18 cellular contexts compared by ENCODE assay signal in genomic region chr2:172242968-172243367, GRCh38.
DNase-seq lines count a peak whose midpoint lies in the region; ATAC-seq, FAIRE-seq and TF ChIP-seq lines count a peak whose summit lies in the region.
"Had no signal": no experiment of that assay in that cellular context is flagged by ENCODE, and none has a peak within 500 bp of the region (broad histone marks: within the 10 kb centered on the region; RNA-seq: fewer than 3 reads in every experiment).

No MANE protein-coding gene starts in this region.

- peak; percentile 63 for ATAC-seq in HepG2
- no peak for ATAC-seq in right lobe of liver
- peak; percentile 50 to 78 for ATAC-seq in lower lobe of right lung
- ATAC-seq in GM18861 (IDR thresholded peaks at IDR 0.05; ENCODE audit: unreplicated experiment): no peak
- ATAC-seq: naive thymus-derived CD8-positive, alpha-beta T cell; WTC11 had no signal

- H4K20me1 ChIP-seq in HepG2 (ENCODE audit: insufficient read depth, low read length): no peaks in the 10 kb centered on the region
- H4K20me1 ChIP-seq: BLaER1 treated with 17β-estradiol and CSF1 and Interleukin-3, amounts not matched to agents 10 nM and 100 nM had no signal

- 5% methylated on average over 1 of the region's 1 CpG for WGBS in HepG2 (ENCODE audit: low lambda C conversion rate)
- 100% methylated on average over 1 of the region's 1 CpG for WGBS in right lobe of liver (ENCODE audit: insufficient coverage, low coverage, low lambda C conversion rate, missing lambda C conversion rate)
- WGBS in sigmoid colon, 2 donors: 94 to 95% methylated on average over 1 of the region's 1 CpG

- POLR2A ChIA-PET in HepG2 (lab: Yijun Ruan, JAX): interaction anchor here (0.9 kb wide), 1 partner anchor 11 kb away, joined by 3 read pairs; no protein-coding TSS in a partner anchor

- no peak for FAIRE-seq in HepG2 (lab: Jason Lieb, UNC)

- TF ChIP-seq RAD21 in HepG2 (CRISPR knock-in tag; IDR thresholded peaks at IDR 0.05): no peak

- intact Hi-C loops in HepG2 (cut with micrococcal nuclease; ENCODE audit: unreplicated experiment): no loop called here
- intact Hi-C loops in right lobe of liver (cut with DNase I): no loop called here
- intact Hi-C loops in lower lobe of right lung (cut with DNase I): no loop called here
- intact Hi-C loops in sigmoid colon (cut with DNase I): no loop called here

- H3K4me3 ChIP-seq in HepG2 (replicated peaks in 1 of 3; ENCODE audit: insufficient read depth in 1 of 3, low read depth in 2 of 3, low read length in 3 of 3) (no peak overlapping the region), right lobe of liver (no peak overlapping the region), lower lobe of right lung (no peak overlapping the region), right atrium auricular region (no peak overlapping the region), sigmoid colon (no peak overlapping the region)
- H3K4me3 ChIP-seq: BLaER1 treated with 17β-estradiol and CSF1 and Interleukin-3, amounts not matched to agents 10 nM and 100 nM had no signal

- H3K27ac ChIP-seq in HepG2 (ENCODE audit: extremely low read length, insufficient read depth, low read length): no peak overlapping the region
- no peak overlapping the region for H3K27ac ChIP-seq in right lobe of liver
- peak overlapping the region; percentile 1 for H3K27ac ChIP-seq in angular gyrus (ENCODE audit: low read depth, low read length)
- H3K27ac ChIP-seq in lower lobe of right lung: no peak overlapping the region
- no peak overlapping the region for H3K27ac ChIP-seq in right atrium auricular region
- H3K27ac ChIP-seq in sigmoid colon: no peak overlapping the region
- H3K27ac ChIP-seq: BLaER1 treated with 17β-estradiol and CSF1 and Interleukin-3, amounts not matched to agents 10 nM and 100 nM had no signal

- TF ChIP-seq EP300 in HepG2 (IDR thresholded peaks at IDR 0.05; ENCODE audit: low read depth in 2 of 2, low read length in 2 of 2) (no peak), HepG2 (CRISPR knock-in tag; IDR thresholded peaks at IDR 0.05; ENCODE audit: borderline replicate concordance) (no peak), sigmoid colon (IDR thresholded peaks at IDR 0.05) (no peak)

- H3K4me1 ChIP-seq in HepG2 (ENCODE audit: insufficient read depth, low read length) (peaks cover 16% of the 10 kb centered on the region), right lobe of liver (no peaks in the 10 kb centered on the region), lower lobe of right lung (no peaks in the 10 kb centered on the region), right atrium auricular region (no peaks in the 10 kb centered on the region), sigmoid colon (no peaks in the 10 kb centered on the region)

- no peak overlapping the region for H2AFZ ChIP-seq in HepG2 (ENCODE audit: low read length)

- BruUV-seq in HepG2 (replicated peaks; lab: Mats Ljungman, UMichigan): no TSS peak

- no peak for TF ChIP-seq CTCF in HepG2 (CRISPR knock-in tag; IDR thresholded peaks at IDR 0.05)
- no peak for TF ChIP-seq CTCF in right lobe of liver (IDR thresholded peaks at IDR 0.05)
- no peak for TF ChIP-seq CTCF in lower lobe of right lung (IDR thresholded peaks at IDR 0.05)
- no peak for TF ChIP-seq CTCF in right atrium auricular region (IDR thresholded peaks at IDR 0.05)
- no peak for TF ChIP-seq CTCF in sigmoid colon (IDR thresholded peaks at IDR 0.05)

- H3K27me3 ChIP-seq in HepG2 (ENCODE audit: control insufficient read depth in 1 of 2, insufficient read depth in 2 of 2, low read length in 2 of 2): peaks cover 0 to 18% of the 10 kb centered on the region in 2 experiments; a peak in 1 of 5 replicates
- H3K27me3 ChIP-seq in right lobe of liver: no peaks in the 10 kb centered on the region
- H3K27me3 ChIP-seq in lower lobe of right lung (ENCODE audit: low read depth): no peaks in the 10 kb centered on the region
- no peaks in the 10 kb centered on the region for H3K27me3 ChIP-seq in right atrium auricular region
- peaks cover 0 to 8% (median 3%) of the 10 kb centered on the region in 3 donors for H3K27me3 ChIP-seq in sigmoid colon
- H3K27me3 ChIP-seq: BLaER1 treated with 17β-estradiol and CSF1 and Interleukin-3, amounts not matched to agents 10 nM and 100 nM had no signal

- H3K36me3 ChIP-seq in HepG2 (replicated peaks in 1 of 2; ENCODE audit: control insufficient read depth in 1 of 2, insufficient read depth in 2 of 2, low read length in 2 of 2): no peaks in the 10 kb centered on the region
- no peaks in the 10 kb centered on the region for H3K36me3 ChIP-seq in right lobe of liver
- H3K36me3 ChIP-seq in lower lobe of right lung: no peaks in the 10 kb centered on the region
- H3K36me3 ChIP-seq in right atrium auricular region: no peaks in the 10 kb centered on the region
- no peaks in the 10 kb centered on the region for H3K36me3 ChIP-seq in sigmoid colon
- H3K36me3 ChIP-seq: BLaER1 treated with 17β-estradiol and CSF1 and Interleukin-3, amounts not matched to agents 10 nM and 100 nM had no signal

- CTCF ChIA-PET in HepG2 (lab: Yijun Ruan, JAX; ENCODE audit: low intra/inter-chr PET ratio, low total read pairs): no interaction called here

- no peak overlapping the region for H3K4me2 ChIP-seq in HepG2 (ENCODE audit: low read depth, low read length)

- H3K9me3 ChIP-seq in HepG2 (ENCODE audit: low read length) (no peaks in the 10 kb centered on the region), right lobe of liver (no peaks in the 10 kb centered on the region), lower lobe of right lung (no peaks in the 10 kb centered on the region), right atrium auricular region (no peaks in the 10 kb centered on the region), sigmoid colon (no peaks in the 10 kb centered on the region)

- no peak for DNase-seq in HepG2 (ENCODE audit: low spot score)
- no peak for DNase-seq in right lobe of liver
- peak; percentile 60 for DNase-seq in lower lobe of right lung
- DNase-seq in GDM1 (lab: John Stamatoyannopoulos, UW): no peak
- no peak for DNase-seq in right atrium auricular region (ENCODE audit: low spot score)
- no peak for DNase-seq in sigmoid colon
- DNase-seq: ACHN; activated naive CD8-positive, alpha-beta T cell treated with anti-CD3 and anti-CD28 coated beads, Interleukin-2, amount 10 ng/mL, durations not matched to agents 7 days and 5 days; Calu3; endodermal cell; mesenchymal stem cell; naive thymus-derived CD8-positive, alpha-beta T cell; NCI-H187; T-helper 9 cell had no signal

- no peaks in the 10 kb centered on the region for H3K79me2 ChIP-seq in HepG2 (ENCODE audit: insufficient read depth, low read length)

- in situ Hi-C loops in HepG2 (cut with HindIII; ENCODE audit: extremely low pct_ligation_motif_present, low pct_unique_long_range_greater_than_20kb): no loop called here

- no peak for TF ChIP-seq POLR2A in HepG2 (IDR thresholded peaks at IDR 0.05; ENCODE audit: insufficient read depth in 1 of 2, low read depth in 2 of 2, low read length in 2 of 2)
- TF ChIP-seq POLR2A in right lobe of liver (IDR thresholded peaks at IDR 0.05): no peak
- TF ChIP-seq POLR2A in sigmoid colon (IDR thresholded peaks at IDR 0.05): no peak

- no peak overlapping the region for H3K9ac ChIP-seq in HepG2 (ENCODE audit: insufficient read depth, low read depth, low read length)
- H3K9ac ChIP-seq: BLaER1 treated with 17β-estradiol and CSF1 and Interleukin-3, amounts not matched to agents 10 nM and 100 nM had no signal

TF ChIP-seq in HepG2, 621 proteins besides CTCF, POLR2A, EP300 and RAD21 (continues in another document):
- no peak for TF ChIP-seq ZNF616 (CRISPR knock-in tag; IDR thresholded peaks at IDR 0.05; ENCODE audit: low read depth)
- TF ChIP-seq ZNF451 (CRISPR knock-in tag; IDR thresholded peaks at IDR 0.05): no peak
- no peak for TF ChIP-seq ZBTB43 (CRISPR knock-in tag; conservative IDR thresholded peaks at IDR 0.05)
- no peak for TF ChIP-seq ZNF260 (CRISPR knock-in tag; IDR thresholded peaks at IDR 0.05; ENCODE audit: borderline replicate concordance, low read depth)
- TF ChIP-seq YY1 (IDR thresholded peaks at IDR 0.05; ENCODE audit: insufficient read depth, insufficient replicate concordance, low read depth, low read length): no peak
- TF ChIP-seq ELF3 (CRISPR knock-in tag; IDR thresholded peaks at IDR 0.05): no peak
- no peak for TF ChIP-seq MYC (CRISPR knock-in tag; IDR thresholded peaks at IDR 0.05; ENCODE audit: borderline replicate concordance)
- no peak for TF ChIP-seq KAT8 (CRISPR knock-in tag; IDR thresholded peaks at IDR 0.05)
- no peak for TF ChIP-seq SNAI1 (CRISPR knock-in tag; IDR thresholded peaks at IDR 0.05; ENCODE audit: borderline replicate concordance)
- no peak for TF ChIP-seq FOXM1 (CRISPR knock-in tag; IDR thresholded peaks at IDR 0.05)
- TF ChIP-seq ZNF704 (CRISPR knock-in tag; IDR thresholded peaks at IDR 0.05; ENCODE audit: borderline replicate concordance): no peak
- no peak for TF ChIP-seq BCL3 (CRISPR knock-in tag; IDR thresholded peaks at IDR 0.05)

Comparison
In these comparisons a context has a peak if more than half of its experiments do, and no peak if none do; other contexts are left out.
1. ATAC-seq: peak in HepG2 (single experiment) and lower lobe of right lung (2 of 2); none in right lobe of liver (0 of 4) and GM18861 (single experiment).